ENCODE assay signal across 8 cellular contexts in the genomic region with DNA sequence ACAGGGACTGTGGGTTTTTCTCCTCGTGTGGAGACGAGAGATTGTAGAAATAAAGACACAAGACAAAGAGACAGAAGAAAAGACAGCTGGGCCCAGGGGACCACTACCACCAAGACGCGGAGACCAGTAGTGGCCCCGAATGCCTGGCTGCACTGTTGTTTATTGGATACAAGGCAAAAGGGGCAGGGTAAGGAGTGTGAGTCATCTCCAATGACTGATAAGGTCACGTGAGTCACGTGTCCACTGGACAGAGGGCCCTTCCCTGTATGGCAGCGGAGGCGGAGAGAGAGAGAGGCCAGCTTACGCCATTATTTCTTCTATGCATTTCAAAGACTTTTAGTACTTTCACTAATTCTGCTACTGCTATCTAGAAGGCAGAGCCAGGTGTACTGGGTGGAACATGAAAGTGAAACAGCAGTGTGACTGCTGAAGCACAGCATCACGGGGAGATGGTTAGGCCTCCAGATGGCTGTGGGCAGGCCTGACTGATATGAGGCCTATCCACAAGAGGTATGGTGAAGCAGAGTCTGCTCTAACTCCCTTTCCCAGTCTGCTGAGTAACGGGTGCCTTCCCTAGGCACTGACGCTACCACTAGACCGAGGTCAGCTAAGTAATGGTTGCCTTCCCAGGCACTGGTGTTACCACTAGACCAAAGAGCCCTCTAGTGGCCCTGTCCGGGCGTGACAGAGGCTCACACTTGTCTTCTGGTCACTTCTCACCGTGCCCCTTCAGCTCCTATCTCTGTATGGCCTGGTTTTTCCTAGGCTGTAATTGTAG. TPM values are rescaled to one million over a fixed set of nuclear protein-coding genes. Genes with fewer than 3 reads are reported as not detected.
A peak's percentile ranks its signal among the peaks of the same experiment; 100 is the strongest.
DNase-seq lines count a peak whose midpoint lies in the region; ATAC-seq, FAIRE-seq and TF ChIP-seq lines count a peak whose summit lies in the region.
"Not testable (repeated sequence)": the region's sequence is repeated elsewhere in the genome, so short reads cannot be mapped to it uniquely, and the experiment has no call there.

No MANE protein-coding gene starts in this region.

- TF ChIP-seq CTCF in Loucy (conservative IDR thresholded peaks at IDR 0.05; ENCODE audit: low read length), result peak; percentile 69
- peak; percentile 47 for TF ChIP-seq CTCF in foreskin fibroblast (IDR thresholded peaks at IDR 0.05; ENCODE audit: low read depth, low read length)
- TF ChIP-seq CTCF in osteoblast (IDR thresholded peaks at IDR 0.05; ENCODE audit: extremely low read depth, low read depth, low read length), result peak; percentile 66
- peak in 5 of 6 experiments; percentile 44 to 90 (median 79) for TF ChIP-seq CTCF in thyroid gland (IDR thresholded peaks at IDR 0.05)

- H2AFZ ChIP-seq in Loucy (ENCODE audit: low read length) (0 out of 2 replicates have a peak overlapping the region, but pooled peaks have one; percentile 51), osteoblast (ENCODE audit: low read length) (peak overlapping the region; percentile 79)

- H3K4me2 ChIP-seq in Loucy (ENCODE audit: low read depth, low read length, poor library complexity, severe bottlenecking), result peak overlapping the region; percentile 62
- peak overlapping the region; percentile 46 for H3K4me2 ChIP-seq in osteoblast (ENCODE audit: insufficient read depth, low read length)

- H3F3A ChIP-seq in Loucy (ENCODE audit: low read depth), result not testable (repeated sequence)

- peak; percentile 98 for FAIRE-seq in GM12891 (lab: Jason Lieb, UNC)

- not testable (repeated sequence) for H3K27ac ChIP-seq in SJSA1
- peak overlapping the region; percentile 24 for H3K27ac ChIP-seq in osteoblast (ENCODE audit: low read depth, low read length)
- peak overlapping the region; percentile 33 to 74 (median 66) for H3K27ac ChIP-seq in thyroid gland

- peak overlapping the region; percentile 30 for H3K9ac ChIP-seq in Loucy (ENCODE audit: low read depth, low read length, poor library complexity, severe bottlenecking)

- TF ChIP-seq POLR2A in GM12891 (IDR thresholded peaks at IDR 0.05; ENCODE audit: low read depth, low read length), result 0 out of 2 replicates have a peak, but pooled peaks have one; percentile 10
- TF ChIP-seq POLR2A in thyroid gland (IDR thresholded peaks at IDR 0.05), result not testable (repeated sequence)

- DNase-seq in GM12891 (ENCODE audit: insufficient read length, low spot score), result not testable (repeated sequence)
- DNase-seq in SJSA1 (ENCODE audit: low read depth in 1 of 2, low spot score in 2 of 2) (peak; percentile 40 to 71), activated gamma-delta T cell treated with Interleukin-2 at 50 U/mL for 16 hours (peak; percentile 52), foreskin fibroblast (peak; percentile 21 to 56), osteoblast (ENCODE audit: insufficient read length, low spot score, missing footprints) (peak; percentile 87), thyroid gland (peak; percentile 91)

- not testable (repeated sequence) for H3K79me2 ChIP-seq in Loucy (ENCODE audit: insufficient read depth, low read length); osteoblast (ENCODE audit: insufficient read depth, low read length)

- H3K9me3 ChIP-seq in Loucy (ENCODE audit: insufficient read depth, low read depth, low read length); SJSA1 (replicated peaks); osteoblast (ENCODE audit: low read depth, low read length); thyroid gland: not testable (repeated sequence)

- H3K27me3 ChIP-seq in Loucy (ENCODE audit: insufficient read depth, low read length, poor library complexity, severe bottlenecking); SJSA1 (replicated peaks); osteoblast (ENCODE audit: insufficient read depth, low read length); thyroid gland: not testable (repeated sequence)

- WGBS in thyroid gland, 2 donors, result 69 to 77% methylated on average over 14 to 17 of the region's 17 CpGs

- peak overlapping the region; percentile 55 for H3K4me3 ChIP-seq in Loucy (ENCODE audit: low read length, poor library complexity, severe bottlenecking)
- H3K4me3 ChIP-seq in SJSA1; foreskin fibroblast (ENCODE audit: low read depth in 1 of 2, low read length in 2 of 2); osteoblast (ENCODE audit: insufficient read depth, low read length); thyroid gland (replicated peaks in 1 of 3): not testable (repeated sequence)

- not testable (repeated sequence) for H3K9me2 ChIP-seq in Loucy (replicated peaks; ENCODE audit: low read depth, low read length)

- H3K4me1 ChIP-seq in Loucy (ENCODE audit: insufficient read depth, low read length, poor library complexity, severe bottlenecking) (peaks cover 20% of the 10 kb centered on the region), SJSA1 (replicated peaks) (peaks cover 12% of the 10 kb centered on the region), thyroid gland (peaks cover 4 to 19% of the 10 kb centered on the region in 2 donors)
- H3K4me1 ChIP-seq in osteoblast (ENCODE audit: insufficient read depth, low read length), result not testable (repeated sequence)

- intact Hi-C loops in thyroid gland (cut with DNase I), result loop anchor here (5.0 kb wide), 2 partner anchors 36 to 169 kb away; no protein-coding TSS in a partner anchor

- H4K20me1 ChIP-seq in Loucy (ENCODE audit: insufficient read depth, low read length, poor library complexity, severe bottlenecking); osteoblast (ENCODE audit: insufficient read depth, low read length): not testable (repeated sequence)

- H3K36me3 ChIP-seq in Loucy (ENCODE audit: insufficient read depth, low read length); SJSA1; osteoblast (ENCODE audit: insufficient read depth, low read length); thyroid gland: not testable (repeated sequence)

- peak; percentile 83 for ATAC-seq in HG02571 (IDR thresholded peaks at IDR 0.05; ENCODE audit: unreplicated experiment)

TF ChIP-seq in GM12891, 5 proteins besides CTCF, POLR2A, EP300 and RAD21:
- TF ChIP-seq POU2F2 (IDR thresholded peaks at IDR 0.05; ENCODE audit: low read depth, low read length) (peak; percentile 36; the same call in 1 of the 2 replicates), PAX5 (IDR thresholded peaks at IDR 0.05; ENCODE audit: insufficient read depth, low read length, severe bottlenecking) (peak; percentile 25)

RNA-seq across cellular contexts. Expression of a gene that starts 5.3 kb away (rescaled TPM):
- 229 TPM for polyA plus RNA-seq in GM12891 (2012; ENCODE audit: low read depth, missing spikeins)
- 19.6 and 30.4 TPM in 2 replicates for total RNA-seq in SJSA1 (2014; rRNA removed; shearing (Covaris generic))
- total RNA-seq in osteoblast (41.3 and 47.8 TPM in 2 replicates), thyroid gland (100 to 1,000 TPM in 2 of 4 donors, 10 to 100 TPM in 2; 51.6 to 138 (median 109) TPM)

RNA-seq across cellular contexts. Expression of a gene that starts 48.1 kb away (rescaled TPM):
- polyA plus RNA-seq in GM12891 (2012; ENCODE audit: low read depth, missing spikeins), result 14.7 TPM
- total RNA-seq in SJSA1 (2014; rRNA removed; shearing (Covaris generic)), result 33.0 and 35.1 TPM in 2 replicates
- total RNA-seq in osteoblast (19.4 and 19.5 TPM in 2 replicates), thyroid gland (10 to 100 TPM; 30.0 to 39.9 (median 33.8) TPM)
